ENCODE assay signal across 8 cellular contexts in genomic region chr17:64985905-64986720, GRCh38.
DNase-seq lines count a peak whose midpoint lies in the region; ATAC-seq and TF ChIP-seq lines count a peak whose summit lies in the region.
"Not testable (repeated sequence)": the region's sequence is repeated elsewhere in the genome, so short reads cannot be mapped to it uniquely, and the experiment has no call there.

No MANE protein-coding gene starts in this region.

- DNase-seq in CD4-positive, CD25-positive, alpha-beta regulatory T cell: peak; percentile 60 to 93 (median 78)
- DNase-seq in GM19240 (ENCODE audit: insufficient read length, low spot score): peak; percentile 36
- peak; percentile 98 for DNase-seq in NOMO-1 treated with DMSO at 0.1 percent for 48 hours (lab: John Stamatoyannopoulos, UW; ENCODE audit: unreplicated experiment)
- DNase-seq in activated CD4-positive, alpha-beta memory T cell treated with anti-CD3 and anti-CD28 coated beads for 36 hours: peak; percentile 81
- DNase-seq in caudate nucleus (lab: John Stamatoyannopoulos, UW): peak in 9 of 61 donors; percentile 3 to 34 (median 14)
- DNase-seq in mesothelial cell of epicardium (ENCODE audit: low spot score in 2 of 2, unreplicated experiment in 2 of 2): not testable (repeated sequence)
- peak in 2 of 3 donors; percentile 13 to 32 for DNase-seq in stimulated activated CD4-positive, alpha-beta T cell treated with anti-CD3 and anti-CD28 coated beads, TNF-alpha, amount 100 ng/mL, for 48 hours (ENCODE audit: low read depth in 3 of 3)

- peaks cover 24 to 43% (median 30%) of the 10 kb centered on the region in 4 donors for H3K4me1 Mint-ChIP-seq in CD4-positive, CD25-positive, alpha-beta regulatory T cell
- H3K4me1 Mint-ChIP-seq in activated CD4-positive, alpha-beta memory T cell treated with anti-CD3 and anti-CD28 coated beads for 36 hours (ENCODE audit: low read depth): peaks cover 48% of the 10 kb centered on the region
- H3K4me1 Mint-ChIP-seq in mesothelial cell of epicardium: peaks cover 31% of the 10 kb centered on the region

- CTCF ChIA-PET in activated CD4-positive, alpha-beta memory T cell treated with anti-CD3 and anti-CD28 coated beads for 36 hours (lab: Charles Lee): interaction anchor here (0.6 to 4.0 kb wide), 8 partner anchors 11 to 670 kb away, joined by 3 to 27 read pairs (median 6); partner anchors contain the start of genes LRRC37A3 and RGS9

- peak overlapping the region; percentile 79 to 96 (median 86) for H3K4me3 Mint-ChIP-seq in CD4-positive, CD25-positive, alpha-beta regulatory T cell
- H3K4me3 Mint-ChIP-seq in activated CD4-positive, alpha-beta memory T cell treated with anti-CD3 and anti-CD28 coated beads for 36 hours: peak overlapping the region; percentile 75
- not testable (repeated sequence) for H3K4me3 Mint-ChIP-seq in mesothelial cell of epicardium

- not testable (repeated sequence) for TF ChIP-seq CTCF in mesothelial cell of epicardium (IDR thresholded peaks at IDR 0.05; ENCODE audit: unreplicated experiment)

- H3K27ac ChIP-seq in CD4-positive, CD25-positive, alpha-beta regulatory T cell (ENCODE audit: insufficient read depth, low read length, poor library complexity, severe bottlenecking): peak overlapping the region; percentile 97
- peak overlapping the region; percentile 84 for H3K27ac ChIP-seq in caudate nucleus (ENCODE audit: low read depth, low read length)

- H3K9me3 Mint-ChIP-seq in CD4-positive, CD25-positive, alpha-beta regulatory T cell; activated CD4-positive, alpha-beta memory T cell treated with anti-CD3 and anti-CD28 coated beads for 36 hours: not testable (repeated sequence)
- H3K9me3 Mint-ChIP-seq in mesothelial cell of epicardium: peaks cover 11% of the 10 kb centered on the region

- peaks cover 35% of the 10 kb centered on the region for H3K4me1 ChIP-seq in CD4-positive, CD25-positive, alpha-beta regulatory T cell (ENCODE audit: control insufficient read depth, insufficient read depth, low read length, poor library complexity, severe bottlenecking)

- H3K36me3 ChIP-seq in CD4-positive, CD25-positive, alpha-beta regulatory T cell (ENCODE audit: control insufficient read depth, insufficient read depth, low read length): not testable (repeated sequence)

- not testable (repeated sequence) for H3K27me3 ChIP-seq in CD4-positive, CD25-positive, alpha-beta regulatory T cell (ENCODE audit: control insufficient read depth, insufficient read depth, low read length)

- peak; percentile 61 to 65 for ATAC-seq in CD4-positive, CD25-positive, alpha-beta regulatory T cell (ENCODE audit: low read depth in 2 of 2)
- peak; percentile 81 for ATAC-seq in HG03025 (IDR thresholded peaks at IDR 0.05; ENCODE audit: low FRiP score, unreplicated experiment)

- H3K27ac Mint-ChIP-seq in CD4-positive, CD25-positive, alpha-beta regulatory T cell: peak overlapping the region; percentile 98 to 100 (median 99)
- peak overlapping the region; percentile 97 for H3K27ac Mint-ChIP-seq in activated CD4-positive, alpha-beta memory T cell treated with anti-CD3 and anti-CD28 coated beads for 36 hours
- H3K27ac Mint-ChIP-seq in mesothelial cell of epicardium: peak overlapping the region; percentile 95

- H3K4me3 ChIP-seq in CD4-positive, CD25-positive, alpha-beta regulatory T cell (ENCODE audit: low read depth, low read length): peak overlapping the region; percentile 70

- H3K27me3 Mint-ChIP-seq in CD4-positive, CD25-positive, alpha-beta regulatory T cell; activated CD4-positive, alpha-beta memory T cell treated with anti-CD3 and anti-CD28 coated beads for 36 hours; mesothelial cell of epicardium (ENCODE audit: low read depth): not testable (repeated sequence)

- H3K9me3 ChIP-seq in CD4-positive, CD25-positive, alpha-beta regulatory T cell (ENCODE audit: control insufficient read depth in 2 of 2, low read length in 2 of 2): not testable (repeated sequence)

- POLR2A ChIA-PET in activated CD4-positive, alpha-beta memory T cell treated with anti-CD3 and anti-CD28 coated beads for 36 hours (lab: Charles Lee): interaction anchor here (0.7 to 3.3 kb wide), 12 partner anchors 11 to 195 kb away, joined by 3 to 47 read pairs (median 6); partner anchors contain the start of gene GNA13

- intact Hi-C loops in activated CD4-positive, alpha-beta memory T cell treated with anti-CD3 and anti-CD28 coated beads for 36 hours (cut with micrococcal nuclease): loop anchor here (1.0 to 2.0 kb wide), 6 partner anchors 12 to 71 kb away; no protein-coding TSS in a partner anchor

- not testable (repeated sequence) for H3K36me3 Mint-ChIP-seq in CD4-positive, CD25-positive, alpha-beta regulatory T cell; activated CD4-positive, alpha-beta memory T cell treated with anti-CD3 and anti-CD28 coated beads for 36 hours; mesothelial cell of epicardium
